In genomic region chr6:33344771-33345697, GRCh38 we compare ENCODE assay signal across 1 cellular context.
TF ChIP-seq lines count a peak whose summit lies in the region.

No MANE protein-coding gene starts in this region.

TF ChIP-seq in K562, 482 proteins besides CTCF, POLR2A, EP300 and RAD21 (continued from another document and continues in another):
- TF ChIP-seq, protein P1, sequence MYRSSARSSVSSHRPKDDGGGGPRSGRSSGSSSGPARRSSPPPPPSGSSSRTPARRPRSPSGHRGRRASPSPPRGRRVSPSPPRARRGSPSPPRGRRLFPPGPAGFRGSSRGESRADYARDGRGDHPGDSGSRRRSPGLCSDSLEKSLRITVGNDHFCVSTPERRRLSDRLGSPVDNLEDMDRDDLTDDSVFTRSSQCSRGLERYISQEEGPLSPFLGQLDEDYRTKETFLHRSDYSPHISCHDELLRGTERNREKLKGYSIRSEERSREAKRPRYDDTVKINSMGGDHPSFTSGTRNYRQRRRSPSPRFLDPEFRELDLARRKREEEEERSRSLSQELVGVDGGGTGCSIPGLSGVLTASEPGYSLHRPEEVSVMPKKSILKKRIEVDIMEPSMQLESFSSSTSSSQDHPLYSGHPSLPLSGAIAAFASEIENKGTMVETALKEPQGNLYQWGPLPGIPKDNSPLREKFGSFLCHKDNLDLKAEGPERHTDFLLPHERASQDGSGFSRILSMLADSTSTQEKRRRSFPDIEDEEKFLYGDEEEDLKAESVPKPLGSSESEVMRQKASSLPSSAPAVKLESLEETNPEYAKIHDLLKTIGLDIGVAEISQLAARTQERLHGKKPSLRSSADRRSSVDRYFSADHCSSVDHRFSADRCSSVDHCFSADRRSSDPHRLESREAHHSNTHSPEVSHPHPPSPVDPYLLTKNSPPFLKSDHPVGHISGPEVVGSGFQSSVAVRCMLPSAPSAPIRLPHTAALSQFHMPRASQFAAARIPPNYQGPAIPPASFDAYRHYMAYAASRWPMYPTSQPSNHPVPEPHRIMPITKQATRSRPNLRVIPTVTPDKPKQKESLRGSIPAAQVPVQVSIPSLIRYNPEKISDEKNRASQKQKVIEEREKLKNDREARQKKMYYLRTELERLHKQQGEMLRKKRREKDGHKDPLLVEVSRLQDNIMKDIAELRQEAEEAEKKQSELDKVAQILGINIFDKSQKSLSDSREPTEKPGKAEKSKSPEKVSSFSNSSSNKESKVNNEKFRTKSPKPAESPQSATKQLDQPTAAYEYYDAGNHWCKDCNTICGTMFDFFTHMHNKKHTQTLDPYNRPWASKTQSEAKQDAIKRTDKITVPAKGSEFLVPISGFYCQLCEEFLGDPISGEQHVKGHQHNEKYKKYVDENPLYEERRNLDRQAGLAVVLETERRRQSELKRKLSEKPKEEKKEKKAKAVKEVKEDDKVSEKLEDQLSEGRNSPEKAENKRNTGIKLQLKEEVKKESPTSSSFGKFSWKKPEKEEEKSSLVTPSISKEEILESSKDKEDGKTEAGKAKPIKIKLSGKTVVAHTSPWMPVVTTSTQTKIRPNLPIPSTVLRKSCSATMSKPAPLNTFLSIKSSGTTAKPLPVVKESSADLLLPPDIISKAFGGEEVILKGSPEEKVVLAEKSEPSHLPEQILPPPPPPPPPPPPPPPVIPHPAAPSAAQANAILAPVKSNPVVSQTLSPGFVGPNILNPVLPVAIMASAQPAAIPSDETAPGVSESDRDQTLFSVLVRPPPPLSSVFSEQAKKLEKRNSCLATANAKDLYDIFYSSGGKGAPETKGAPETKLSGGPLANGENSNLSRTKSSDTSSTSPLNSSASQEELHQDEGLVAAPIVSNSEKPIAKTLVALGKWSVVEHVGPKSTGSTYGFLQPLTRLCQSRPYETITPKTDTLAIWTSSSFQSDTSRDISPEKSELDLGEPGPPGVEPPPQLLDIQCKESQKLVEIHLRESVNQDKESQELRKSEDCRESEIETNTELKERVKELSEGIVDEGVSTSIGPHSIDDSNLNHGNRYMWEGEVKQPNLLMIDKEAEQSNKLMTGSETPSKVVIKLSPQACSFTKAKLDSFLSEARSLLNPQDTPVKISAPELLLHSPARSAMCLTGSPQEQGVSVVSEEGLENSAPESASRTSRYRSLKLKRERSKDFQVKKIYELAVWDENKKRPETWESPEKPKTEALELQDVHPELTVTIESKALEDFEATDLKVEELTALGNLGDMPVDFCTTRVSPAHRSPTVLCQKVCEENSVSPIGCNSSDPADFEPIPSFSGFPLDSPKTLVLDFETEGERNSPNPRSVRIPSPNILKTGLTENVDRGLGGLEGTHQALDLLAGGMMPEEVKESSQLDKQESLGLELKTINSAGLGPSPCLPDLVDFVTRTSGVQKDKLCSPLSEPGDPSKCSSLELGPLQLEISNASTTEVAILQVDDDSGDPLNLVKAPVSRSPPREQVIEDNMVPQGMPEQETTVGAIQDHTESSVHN (IDR thresholded peaks at IDR 0.05; ENCODE audit: borderline replicate concordance in 1 of 2, low read depth in 1 of 2): no peak
- TF ChIP-seq TCF15 (CRISPR knock-in tag; IDR thresholded peaks at IDR 0.05) (no peak), SETDB1 (IDR thresholded peaks at IDR 0.05; ENCODE audit: low read length) (no peak), FUS (optimal IDR thresholded peaks at IDR 0.05; ENCODE audit: low read depth, low read length) (no peak), ZNF263 (CRISPR knock-in tag; IDR thresholded peaks at IDR 0.05; ENCODE audit: borderline replicate concordance) (no peak), ZNF274 (IDR thresholded peaks at IDR 0.05; ENCODE audit: borderline replicate concordance, low read depth, low read length) (no peak), MLLT1 (IDR thresholded peaks at IDR 0.05) (peak in 1 of 2 experiments; percentile 95; a peak in 2 of 4 replicates), TAL1 (IDR thresholded peaks at IDR 0.05) (peak; percentile 73), SRSF7 (optimal IDR thresholded peaks at IDR 0.05; ENCODE audit: low read depth, low read length) (no peak), CBFB (CRISPR knock-in tag; IDR thresholded peaks at IDR 0.05) (peak; percentile 95), SAFB (IDR thresholded peaks at IDR 0.05; ENCODE audit: borderline replicate concordance, low read depth, low read length) (no peak), ELF1 (tag; IDR thresholded peaks at IDR 0.05) (no peak; the same call in 1 of the 2 replicates), ZKSCAN1 (IDR thresholded peaks at IDR 0.05; ENCODE audit: low read depth, low read length) (peak; percentile 27; the same call in 1 of the 2 replicates), ZNF232 (CRISPR knock-in tag; IDR thresholded peaks at IDR 0.05) (0 out of 2 replicates have a peak, but pooled peaks have one; percentile 36), POLR2AphosphoS2 (IDR thresholded peaks at IDR 0.05; ENCODE audit: low read length) (no peak), ZNF146 (CRISPR knock-in tag; IDR thresholded peaks at IDR 0.05; ENCODE audit: unreplicated experiment) (no peak), COPS2 (conservative IDR thresholded peaks at IDR 0.05) (no peak), ATF7 (IDR thresholded peaks at IDR 0.05) (peak; percentile 81), TRIM28 (IDR thresholded peaks at IDR 0.05) (peak; percentile 78), SMARCA4 (IDR thresholded peaks at IDR 0.05) (peak; percentile 84), CBX3 (IDR thresholded peaks at IDR 0.05; ENCODE audit: borderline replicate concordance in 1 of 2, low read length in 2 of 2) (no peak), STAT5A (IDR thresholded peaks at IDR 0.05; ENCODE audit: borderline replicate concordance, low read length) (peak; percentile 58; the same call in 1 of the 2 replicates), PHF20 (IDR thresholded peaks at IDR 0.05; ENCODE audit: partially characterized antibody) (no peak), SMARCC2 (IDR thresholded peaks at IDR 0.05; ENCODE audit: low read depth) (peak; percentile 45; the same call in 1 of the 2 replicates), PRDM10 (IDR thresholded peaks at IDR 0.05; ENCODE audit: partially characterized antibody) (no peak), KLF13 (tag; IDR thresholded peaks at IDR 0.05; ENCODE audit: borderline replicate concordance, low read depth) (no peak), YBX1 (IDR thresholded peaks at IDR 0.05) (no peak), ARNT (IDR thresholded peaks at IDR 0.05) (peak; percentile 70 to 86; a peak in 2 of 4 replicates), ETS1 (conservative IDR thresholded peaks at IDR 0.05; ENCODE audit: control insufficient read depth, low read depth, low read length) (no peak), NUFIP1 (IDR thresholded peaks at IDR 0.05; ENCODE audit: partially characterized antibody) (no peak)
- TF ChIP-seq, protein P2, sequence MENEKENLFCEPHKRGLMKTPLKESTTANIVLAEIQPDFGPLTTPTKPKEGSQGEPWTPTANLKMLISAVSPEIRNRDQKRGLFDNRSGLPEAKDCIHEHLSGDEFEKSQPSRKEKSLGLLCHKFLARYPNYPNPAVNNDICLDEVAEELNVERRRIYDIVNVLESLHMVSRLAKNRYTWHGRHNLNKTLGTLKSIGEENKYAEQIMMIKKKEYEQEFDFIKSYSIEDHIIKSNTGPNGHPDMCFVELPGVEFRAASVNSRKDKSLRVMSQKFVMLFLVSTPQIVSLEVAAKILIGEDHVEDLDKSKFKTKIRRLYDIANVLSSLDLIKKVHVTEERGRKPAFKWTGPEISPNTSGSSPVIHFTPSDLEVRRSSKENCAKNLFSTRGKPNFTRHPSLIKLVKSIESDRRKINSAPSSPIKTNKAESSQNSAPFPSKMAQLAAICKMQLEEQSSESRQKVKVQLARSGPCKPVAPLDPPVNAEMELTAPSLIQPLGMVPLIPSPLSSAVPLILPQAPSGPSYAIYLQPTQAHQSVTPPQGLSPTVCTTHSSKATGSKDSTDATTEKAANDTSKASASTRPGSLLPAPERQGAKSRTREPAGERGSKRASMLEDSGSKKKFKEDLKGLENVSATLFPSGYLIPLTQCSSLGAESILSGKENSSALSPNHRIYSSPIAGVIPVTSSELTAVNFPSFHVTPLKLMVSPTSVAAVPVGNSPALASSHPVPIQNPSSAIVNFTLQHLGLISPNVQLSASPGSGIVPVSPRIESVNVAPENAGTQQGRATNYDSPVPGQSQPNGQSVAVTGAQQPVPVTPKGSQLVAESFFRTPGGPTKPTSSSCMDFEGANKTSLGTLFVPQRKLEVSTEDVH (IDR thresholded peaks at IDR 0.05; ENCODE audit: low read depth, partially characterized antibody): peak; percentile 47
- TF ChIP-seq, protein P3, sequence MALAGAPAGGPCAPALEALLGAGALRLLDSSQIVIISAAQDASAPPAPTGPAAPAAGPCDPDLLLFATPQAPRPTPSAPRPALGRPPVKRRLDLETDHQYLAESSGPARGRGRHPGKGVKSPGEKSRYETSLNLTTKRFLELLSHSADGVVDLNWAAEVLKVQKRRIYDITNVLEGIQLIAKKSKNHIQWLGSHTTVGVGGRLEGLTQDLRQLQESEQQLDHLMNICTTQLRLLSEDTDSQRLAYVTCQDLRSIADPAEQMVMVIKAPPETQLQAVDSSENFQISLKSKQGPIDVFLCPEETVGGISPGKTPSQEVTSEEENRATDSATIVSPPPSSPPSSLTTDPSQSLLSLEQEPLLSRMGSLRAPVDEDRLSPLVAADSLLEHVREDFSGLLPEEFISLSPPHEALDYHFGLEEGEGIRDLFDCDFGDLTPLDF (CRISPR knock-in tag; IDR thresholded peaks at IDR 0.05): no peak
- TF ChIP-seq, protein P4, sequence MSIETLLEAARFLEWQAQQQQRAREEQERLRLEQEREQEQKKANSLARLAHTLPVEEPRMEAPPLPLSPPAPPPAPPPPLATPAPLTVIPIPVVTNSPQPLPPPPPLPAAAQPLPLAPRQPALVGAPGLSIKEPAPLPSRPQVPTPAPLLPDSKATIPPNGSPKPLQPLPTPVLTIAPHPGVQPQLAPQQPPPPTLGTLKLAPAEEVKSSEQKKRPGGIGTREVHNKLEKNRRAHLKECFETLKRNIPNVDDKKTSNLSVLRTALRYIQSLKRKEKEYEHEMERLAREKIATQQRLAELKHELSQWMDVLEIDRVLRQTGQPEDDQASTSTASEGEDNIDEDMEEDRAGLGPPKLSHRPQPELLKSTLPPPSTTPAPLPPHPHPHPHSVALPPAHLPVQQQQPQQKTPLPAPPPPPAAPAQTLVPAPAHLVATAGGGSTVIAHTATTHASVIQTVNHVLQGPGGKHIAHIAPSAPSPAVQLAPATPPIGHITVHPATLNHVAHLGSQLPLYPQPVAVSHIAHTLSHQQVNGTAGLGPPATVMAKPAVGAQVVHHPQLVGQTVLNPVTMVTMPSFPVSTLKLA (conservative IDR thresholded peaks at IDR 0.05): peak in 1 of 2 experiments; percentile 43; a peak in 2 of 4 replicates
- TF ChIP-seq, protein P5, sequence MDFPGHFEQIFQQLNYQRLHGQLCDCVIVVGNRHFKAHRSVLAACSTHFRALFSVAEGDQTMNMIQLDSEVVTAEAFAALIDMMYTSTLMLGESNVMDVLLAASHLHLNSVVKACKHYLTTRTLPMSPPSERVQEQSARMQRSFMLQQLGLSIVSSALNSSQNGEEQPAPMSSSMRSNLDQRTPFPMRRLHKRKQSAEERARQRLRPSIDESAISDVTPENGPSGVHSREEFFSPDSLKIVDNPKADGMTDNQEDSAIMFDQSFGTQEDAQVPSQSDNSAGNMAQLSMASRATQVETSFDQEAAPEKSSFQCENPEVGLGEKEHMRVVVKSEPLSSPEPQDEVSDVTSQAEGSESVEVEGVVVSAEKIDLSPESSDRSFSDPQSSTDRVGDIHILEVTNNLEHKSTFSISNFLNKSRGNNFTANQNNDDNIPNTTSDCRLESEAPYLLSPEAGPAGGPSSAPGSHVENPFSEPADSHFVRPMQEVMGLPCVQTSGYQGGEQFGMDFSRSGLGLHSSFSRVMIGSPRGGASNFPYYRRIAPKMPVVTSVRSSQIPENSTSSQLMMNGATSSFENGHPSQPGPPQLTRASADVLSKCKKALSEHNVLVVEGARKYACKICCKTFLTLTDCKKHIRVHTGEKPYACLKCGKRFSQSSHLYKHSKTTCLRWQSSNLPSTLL (IDR thresholded peaks at IDR 0.05): no peak
